ENCODE assay signal across 9 cellular contexts in the genomic region with DNA sequence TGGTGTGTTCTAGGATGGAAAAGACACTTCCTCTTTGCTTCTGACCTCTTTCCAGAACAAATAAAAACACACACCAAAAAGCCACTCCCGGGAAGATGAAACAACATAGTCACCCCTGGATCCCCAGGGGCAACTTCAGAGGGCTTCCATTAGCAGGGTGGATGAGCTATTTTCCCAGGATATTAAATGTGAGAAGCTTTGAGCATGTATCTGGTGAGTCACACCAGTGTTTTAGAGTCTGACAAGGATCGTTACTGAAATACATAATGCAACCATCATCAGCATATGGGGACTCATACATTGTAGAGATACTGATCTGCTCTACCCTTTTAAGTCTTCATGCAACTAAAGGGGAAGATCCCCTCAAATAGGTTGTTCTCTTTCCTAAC.
DNase-seq lines count a peak whose midpoint lies in the region; FAIRE-seq and TF ChIP-seq lines count a peak whose summit lies in the region.
"Had no signal": no experiment of that assay in that cellular context is flagged by ENCODE, and none has a peak within 500 bp of the region (broad histone marks: within the 10 kb centered on the region; RNA-seq: fewer than 3 reads in every experiment).

No MANE protein-coding gene starts in this region.

- no peak overlapping the region for H3K4me3 Mint-ChIP-seq in neural crest cell

- no peaks in the 10 kb centered on the region for H3K9me3 Mint-ChIP-seq in neural crest cell

- TF ChIP-seq CTCF in NB4 (IDR thresholded peaks at IDR 0.05; ENCODE audit: low read depth, low read length) (no peak), choroid plexus epithelial cell (conservative IDR thresholded peaks at IDR 0.05; ENCODE audit: low read depth, low read length) (no peak), neural crest cell (conservative IDR thresholded peaks at IDR 0.05) (no peak)

- peak overlapping the region; percentile 46 for H3K27ac Mint-ChIP-seq in neural crest cell (ENCODE audit: unreplicated experiment)

- no peak for FAIRE-seq in RCC 7860 (lab: Jason Lieb, UNC)

- no peaks in the 10 kb centered on the region for H3K27me3 Mint-ChIP-seq in neural crest cell (ENCODE audit: low read depth)

- no peaks in the 10 kb centered on the region for H3K36me3 Mint-ChIP-seq in neural crest cell (ENCODE audit: low read depth)

- H3K4me3 ChIP-seq in NB4 (ENCODE audit: low read depth, low read length): peak overlapping the region; percentile 55
- H3K4me3 ChIP-seq in choroid plexus epithelial cell (ENCODE audit: low read depth, low read length): no peak overlapping the region

- TF ChIP-seq POLR2A in NB4 (IDR thresholded peaks at IDR 0.05; ENCODE audit: extremely low read depth, insufficient read length): no peak

- DNase-seq in EL: peak; percentile 85
- peak; percentile 52 for DNase-seq in NB4 (ENCODE audit: low read depth)
- peak; percentile 75 for DNase-seq in choroid plexus epithelial cell (ENCODE audit: low read depth)
- DNase-seq in neural crest cell (ENCODE audit: low read depth, low spot score): no peak
- DNase-seq in NCI-H146 (lab: John Stamatoyannopoulos, UW): no peak
- DNase-seq in HuH-7.5 (ENCODE audit: low spot score): no peak
- DNase-seq in NCI-H1092 (lab: John Stamatoyannopoulos, UW): no peak
- DNase-seq in RCC 7860 (ENCODE audit: low spot score): no peak
- DNase-seq: DMS79 had no signal

- peaks cover 25% of the 10 kb centered on the region for H3K4me1 Mint-ChIP-seq in neural crest cell

Comparison
In these comparisons a context has a peak if more than half of its experiments do, and no peak if none do; other contexts are left out.
1. DNase-seq: peak in EL (single experiment), NB4 (single experiment) and choroid plexus epithelial cell (single experiment); none in neural crest cell (single experiment), NCI-H146 (single experiment), HuH-7.5 (single experiment), NCI-H1092 (single experiment) and RCC 7860 (single experiment).